ENCODE assay signal across 8 cellular contexts in the genomic region with DNA sequence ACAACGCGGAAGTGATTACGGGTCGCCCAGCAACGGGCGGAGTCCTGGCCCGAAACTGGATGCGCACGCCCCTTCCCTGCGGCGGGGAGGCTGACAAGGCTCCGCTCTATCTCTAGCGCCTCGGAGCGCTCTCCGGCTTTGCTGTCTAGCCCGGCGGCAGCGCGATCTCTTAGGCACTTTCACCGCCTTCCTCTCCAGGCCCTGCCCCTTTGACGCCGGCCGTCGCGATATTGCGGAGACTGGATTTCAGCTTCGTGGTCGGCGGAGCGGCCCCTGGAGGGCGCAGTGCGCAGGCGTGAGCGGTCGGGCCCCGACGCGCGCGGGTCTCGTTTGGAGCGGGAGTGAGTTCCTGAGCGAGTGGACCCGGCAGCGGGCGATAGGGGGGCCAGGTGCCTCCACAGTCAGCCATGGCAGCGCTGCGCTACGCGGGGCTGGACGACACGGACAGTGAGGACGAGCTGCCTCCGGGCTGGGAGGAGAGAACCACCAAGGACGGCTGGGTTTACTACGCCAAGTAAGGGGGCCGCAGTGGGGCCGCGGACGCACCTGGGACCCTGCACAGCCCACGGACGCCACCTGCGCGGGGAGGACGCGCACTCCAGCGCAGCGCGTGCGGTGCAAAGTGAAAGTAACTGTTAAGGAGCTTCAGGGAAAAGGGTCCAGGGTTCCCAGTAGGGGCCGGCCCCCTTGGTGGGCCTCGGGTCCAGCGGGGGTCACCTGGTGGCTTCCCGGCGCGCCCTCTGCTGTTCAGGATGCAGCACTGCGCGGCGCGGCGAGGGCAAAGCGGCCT. TPM values are rescaled to one million over a fixed set of nuclear protein-coding genes. Genes with fewer than 3 reads are reported as not detected.
DNase-seq lines count a peak whose midpoint lies in the region; TF ChIP-seq lines count a peak whose summit lies in the region.

A gene (plus strand): TSS at position 283 of the 790 bp plus-strand sequence.

- no peaks in the 10 kb centered on the region for H3K27me3 Mint-ChIP-seq in HFFc6 (ENCODE audit: insufficient read depth)

- POLR2A ChIA-PET in SK-N-SH (lab: Yijun Ruan, JAX), result no interaction called here

- H3K27ac ChIP-seq in SK-N-SH (ENCODE audit: low read depth in 2 of 2, low read length in 1 of 2), result peak within 1 kb of the TSS; percentile 63 to 85
- peak within 1 kb of the TSS; percentile 70 for H3K27ac ChIP-seq in temporal lobe (ENCODE audit: low read depth, low read length)

- H3K9me2 ChIP-seq in SK-N-SH, result no peaks in the 10 kb centered on the region

- H3K79me2 ChIP-seq in SK-N-SH (ENCODE audit: insufficient read depth), result no peaks in the 10 kb centered on the region

- peak within 1 kb of the TSS; percentile 72 for H3K9ac ChIP-seq in SK-N-SH

- no peak for TF ChIP-seq EP300 in SK-N-SH (IDR thresholded peaks at IDR 0.05; ENCODE audit: borderline replicate concordance in 1 of 2, low read depth in 1 of 2, low read length in 1 of 2)

- peaks cover 6% of the 10 kb centered on the region for H3K4me1 Mint-ChIP-seq in HFFc6 (ENCODE audit: low read depth)

- peak within 1 kb of the TSS; percentile 89 for H3K4me3 Mint-ChIP-seq in HFFc6

- no peaks in the 10 kb centered on the region for H3K9me3 Mint-ChIP-seq in HFFc6

- no peaks in the 10 kb centered on the region for H3K36me3 ChIP-seq in SK-N-SH (replicated peaks in 1 of 2; ENCODE audit: control insufficient read depth in 1 of 2, insufficient read depth in 2 of 2, low read length in 1 of 2)

- TF ChIP-seq CTCF in HFFc6 (IDR thresholded peaks at IDR 0.05) (peak; percentile 88), SK-N-SH (IDR thresholded peaks at IDR 0.05) (peak; percentile 94)

- CTCF ChIA-PET in SK-N-SH (lab: Yijun Ruan, JAX), result interaction anchor here (0.5 to 2.5 kb wide), 36 partner anchors 8 to 1546 kb away, joined by 3 to 35 read pairs (median 4); no protein-coding TSS in a partner anchor

- WGBS in SK-N-SH (ENCODE audit: low lambda C conversion rate), result 2% methylated on average over 23 of the region's 83 CpGs

- peak within 1 kb of the TSS; percentile 82 for H3K27ac Mint-ChIP-seq in HFFc6

- no peaks in the 10 kb centered on the region for H3F3A ChIP-seq in SK-N-SH (replicated peaks; ENCODE audit: insufficient read depth)

- H3K4me2 ChIP-seq in SK-N-SH, result peak within 1 kb of the TSS; percentile 89

- no peaks in the 10 kb centered on the region for H3K36me3 Mint-ChIP-seq in HFFc6 (ENCODE audit: low read depth)

- no peaks in the 10 kb centered on the region for H3K27me3 ChIP-seq in SK-N-SH (ENCODE audit: insufficient read depth)

- H3K4me3 ChIP-seq in GM08714 (ENCODE audit: low read length) (peak within 1 kb of the TSS; percentile 72), SK-N-SH (ENCODE audit: low read depth in 2 of 2, low read length in 1 of 2) (peak within 1 kb of the TSS; percentile 88 to 93)

- DNase-seq in HFFc6 (peak; percentile 97), NAMALWA (ENCODE audit: low spot score) (peak; percentile 98), SK-N-SH (peak; percentile 96), globus pallidus (ENCODE audit: low spot score) (peak; percentile 96), occipital lobe (lab: John Stamatoyannopoulos, UW) (peak; percentile 96)
- peak; percentile 97 for DNase-seq in activated naive CD4-positive, alpha-beta T cell treated with anti-CD3 and anti-CD28 coated beads, Interleukin-2, amount 50 U/mL, for 16 hours

- H3K9me3 ChIP-seq in SK-N-SH, result no peaks in the 10 kb centered on the region

- H2AFZ ChIP-seq in SK-N-SH (ENCODE audit: low read depth), result peak within 1 kb of the TSS; percentile 99

- peaks cover 5 to 10% of the 10 kb centered on the region in 2 experiments; a peak in 1 of 4 replicates for H3K4me1 ChIP-seq in SK-N-SH (ENCODE audit: control insufficient read depth in 1 of 2, insufficient read depth in 2 of 2, low read depth in 1 of 2, low read length in 1 of 2)

- H4K20me1 ChIP-seq in SK-N-SH (ENCODE audit: insufficient read depth), result no peaks in the 10 kb centered on the region

- no peak for TF ChIP-seq RAD21 in SK-N-SH (IDR thresholded peaks at IDR 0.05; ENCODE audit: low read length)

TF ChIP-seq in SK-N-SH, 30 proteins besides CTCF, POLR2A, EP300 and RAD21 (continues in another document):
- TF ChIP-seq, protein P1, sequence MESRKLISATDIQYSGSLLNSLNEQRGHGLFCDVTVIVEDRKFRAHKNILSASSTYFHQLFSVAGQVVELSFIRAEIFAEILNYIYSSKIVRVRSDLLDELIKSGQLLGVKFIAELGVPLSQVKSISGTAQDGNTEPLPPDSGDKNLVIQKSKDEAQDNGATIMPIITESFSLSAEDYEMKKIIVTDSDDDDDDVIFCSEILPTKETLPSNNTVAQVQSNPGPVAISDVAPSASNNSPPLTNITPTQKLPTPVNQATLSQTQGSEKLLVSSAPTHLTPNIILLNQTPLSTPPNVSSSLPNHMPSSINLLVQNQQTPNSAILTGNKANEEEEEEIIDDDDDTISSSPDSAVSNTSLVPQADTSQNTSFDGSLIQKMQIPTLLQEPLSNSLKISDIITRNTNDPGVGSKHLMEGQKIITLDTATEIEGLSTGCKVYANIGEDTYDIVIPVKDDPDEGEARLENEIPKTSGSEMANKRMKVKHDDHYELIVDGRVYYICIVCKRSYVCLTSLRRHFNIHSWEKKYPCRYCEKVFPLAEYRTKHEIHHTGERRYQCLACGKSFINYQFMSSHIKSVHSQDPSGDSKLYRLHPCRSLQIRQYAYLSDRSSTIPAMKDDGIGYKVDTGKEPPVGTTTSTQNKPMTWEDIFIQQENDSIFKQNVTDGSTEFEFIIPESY (IDR thresholded peaks at IDR 0.05; ENCODE audit: borderline replicate concordance, low read depth), result peak; percentile 83; the same call in 1 of the 2 replicates
- TF ChIP-seq SMC3 (IDR thresholded peaks at IDR 0.05; ENCODE audit: low read depth, low read length) (peak; percentile 50), JUND (IDR thresholded peaks at IDR 0.05) (peak; percentile 89), TAF1 (IDR thresholded peaks at IDR 0.05; ENCODE audit: borderline replicate concordance, low read depth, low read length) (no peak), POLR2AphosphoS5 (IDR thresholded peaks at IDR 0.05; ENCODE audit: low read depth, low read length) (no peak), RFX5 (IDR thresholded peaks at IDR 0.05; ENCODE audit: low read length) (peak; percentile 78), FOXJ3 (CRISPR knock-in tag; IDR thresholded peaks at IDR 0.05) (0 out of 2 replicates have a peak, but pooled peaks have one; percentile 49), CHD2 (IDR thresholded peaks at IDR 0.05; ENCODE audit: low read length, partially characterized antibody) (peak; percentile 94), NFIC (IDR thresholded peaks at IDR 0.05; ENCODE audit: borderline replicate concordance) (no peak)
- TF ChIP-seq, protein P2, sequence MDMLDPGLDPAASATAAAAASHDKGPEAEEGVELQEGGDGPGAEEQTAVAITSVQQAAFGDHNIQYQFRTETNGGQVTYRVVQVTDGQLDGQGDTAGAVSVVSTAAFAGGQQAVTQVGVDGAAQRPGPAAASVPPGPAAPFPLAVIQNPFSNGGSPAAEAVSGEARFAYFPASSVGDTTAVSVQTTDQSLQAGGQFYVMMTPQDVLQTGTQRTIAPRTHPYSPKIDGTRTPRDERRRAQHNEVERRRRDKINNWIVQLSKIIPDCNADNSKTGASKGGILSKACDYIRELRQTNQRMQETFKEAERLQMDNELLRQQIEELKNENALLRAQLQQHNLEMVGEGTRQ (IDR thresholded peaks at IDR 0.05; ENCODE audit: borderline replicate concordance, low read depth, low read length), result no peak
- TF ChIP-seq, protein P3, sequence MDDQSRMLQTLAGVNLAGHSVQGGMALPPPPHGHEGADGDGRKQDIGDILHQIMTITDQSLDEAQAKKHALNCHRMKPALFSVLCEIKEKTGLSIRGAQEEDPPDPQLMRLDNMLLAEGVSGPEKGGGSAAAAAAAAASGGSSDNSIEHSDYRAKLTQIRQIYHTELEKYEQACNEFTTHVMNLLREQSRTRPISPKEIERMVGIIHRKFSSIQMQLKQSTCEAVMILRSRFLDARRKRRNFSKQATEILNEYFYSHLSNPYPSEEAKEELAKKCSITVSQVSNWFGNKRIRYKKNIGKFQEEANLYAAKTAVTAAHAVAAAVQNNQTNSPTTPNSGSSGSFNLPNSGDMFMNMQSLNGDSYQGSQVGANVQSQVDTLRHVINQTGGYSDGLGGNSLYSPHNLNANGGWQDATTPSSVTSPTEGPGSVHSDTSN (IDR thresholded peaks at IDR 0.05), result no peak
- TF ChIP-seq, protein P4, sequence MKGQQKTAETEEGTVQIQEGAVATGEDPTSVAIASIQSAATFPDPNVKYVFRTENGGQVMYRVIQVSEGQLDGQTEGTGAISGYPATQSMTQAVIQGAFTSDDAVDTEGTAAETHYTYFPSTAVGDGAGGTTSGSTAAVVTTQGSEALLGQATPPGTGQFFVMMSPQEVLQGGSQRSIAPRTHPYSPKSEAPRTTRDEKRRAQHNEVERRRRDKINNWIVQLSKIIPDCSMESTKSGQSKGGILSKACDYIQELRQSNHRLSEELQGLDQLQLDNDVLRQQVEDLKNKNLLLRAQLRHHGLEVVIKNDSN (IDR thresholded peaks at IDR 0.05; ENCODE audit: borderline replicate concordance, low read depth), result no peak

RNA-seq across cellular contexts. Expression of the gene that starts here (rescaled TPM):
- 1 to 10 TPM in 5 of 6 experiments, under 1 TPM in 1; 0.46 to 3.4 (median 1.3) TPM for total RNA-seq in HFFc6 (2021; fragmentation: NEBNext Ultra II Directional; extraction: Animal tissue kit (Norgen Biotek cat#: 25700))
- 7.5 and 10.8 TPM in 2 replicates for polyA plus RNA-seq in SK-N-SH (2012; rRNA removed)
- polyA plus RNA-seq in SK-N-SH (2012; cell fraction: cytosol; rRNA removed), result 8.0 and 9.2 TPM in 2 replicates
- 8.5 and 12.6 TPM in 2 replicates for polyA plus RNA-seq in SK-N-SH (2012; cell fraction: nucleus; rRNA removed)
- total RNA-seq in occipital lobe, result 20.9 TPM
- total RNA-seq in temporal lobe, result 22.6 TPM

Comparison
In these comparisons a context has a peak if more than half of its experiments do, and no peak if none do; other contexts are left out.
1. Peak in every context shown above with its lines: DNase-seq, H3K4me3 ChIP-seq and H3K27ac ChIP-seq.